ENCODE assay signal across 8 cellular contexts in genomic region chr5:144831650-144832049, GRCh38.
"Had no signal": no experiment of that assay in that cellular context is flagged by ENCODE, and none has a peak within 500 bp of the region (broad histone marks: within the 10 kb centered on the region; RNA-seq: fewer than 3 reads in every experiment).

No MANE protein-coding gene starts in this region.

- DNase-seq: GM23248, GOT3, H7, H9, HCEC 1CT, HFFc6 had no signal

- H3K4me3 Mint-ChIP-seq: GM23338, H9, HFFc6 had no signal

- ATAC-seq: GM23338, HCT116 had no signal

- H3K4me1 Mint-ChIP-seq: GM23338, H9 had no signal

- H3K9me3 Mint-ChIP-seq: GM23338, HFFc6 had no signal

- H3K27ac Mint-ChIP-seq: GM23338, H9, HFFc6 had no signal
